18 cellular contexts compared by ENCODE assay signal in genomic region chr17:61204456-61204855, GRCh38.
"Had no signal": no experiment of that assay in that cellular context is flagged by ENCODE, and none has a peak within 500 bp of the region (broad histone marks: within the 10 kb centered on the region; RNA-seq: fewer than 3 reads in every experiment).

No MANE protein-coding gene starts in this region.

- ATAC-seq: activated T-cell treated with anti-CD3 and anti-CD28 coated beads, Interleukin-2, amount 50 U/mL, for 72 hours; natural killer cell; pancreas; right lobe of liver; stimulated activated naive CD8-positive, alpha-beta T cell treated with anti-CD3 and anti-CD28 coated beads, Interleukin-15, amount 100 ng/mL, for 72 hours had no signal

- FAIRE-seq: endothelial cell of umbilical vein, pancreas, small intestine had no signal

- H3K27me3 ChIP-seq: pancreas, right lobe of liver had no signal

- H3K4me3 ChIP-seq: lung, pancreas, right lobe of liver had no signal

- H3K9me3 ChIP-seq: pancreas, right lobe of liver had no signal

- H3K36me3 ChIP-seq: pancreas, right lobe of liver had no signal

- DNase-seq: activated CD4-positive, CD25-positive, alpha-beta regulatory T cell treated with anti-CD3 and anti-CD28 coated beads, Interleukin-2, amount 50 U/mL, for 72 hours; activated effector memory CD4-positive, alpha-beta T cell treated with anti-CD3 and anti-CD28 coated beads, Interleukin-2, amount 50 U/mL, for 16 hours; activated naive CD4-positive, alpha-beta T cell treated with anti-CD3 and anti-CD28 coated beads, Interleukin-2, amount 50 U/mL, for 16 hours; activated T-cell treated with anti-CD3 and anti-CD28 coated beads, Interleukin-2, amount 50 U/mL, for 72 hours; aorta; effector memory CD4-positive, alpha-beta T cell; foreskin fibroblast; natural killer cell; pancreas; right lobe of liver; small intestine; stimulated activated CD4-positive, alpha-beta T cell treated with anti-CD3 and anti-CD28 coated beads, Interleukin-4, amount 100 ng/mL, for 1 hour; stimulated activated naive CD8-positive, alpha-beta T cell treated with anti-CD3 and anti-CD28 coated beads, Interleukin-15, amount 100 ng/mL, for 72 hours; SW 1271; T-helper 2 cell had no signal

- H3K27ac ChIP-seq: pancreas, VCaP had no signal
